ENCODE assay signal across 8 cellular contexts in genomic region chr3:8769088-8769822, GRCh38. TPM values are rescaled to one million over a fixed set of nuclear protein-coding genes. Genes with fewer than 3 reads are reported as not detected.
DNase-seq lines count a peak whose midpoint lies in the region; ATAC-seq lines count a peak whose summit lies in the region.

TSS of gene OXTR (minus strand) at chr3:8769613. CDS start at chr3:8768187, 1,426 bp downstream.

- peak within 1 kb of the TSS; percentile 87 for H3K56ac ChIP-seq in mesendoderm (ENCODE audit: low read length)

- H3K79me2 ChIP-seq in mesendoderm (ENCODE audit: control insufficient read depth, insufficient read depth, low read length): no peaks in the 10 kb centered on the region

- peaks cover 23 to 35% of the 10 kb centered on the region in 2 donors for H3K27me3 Mint-ChIP-seq in effector memory CD8-positive, alpha-beta T cell

- H3K36me3 Mint-ChIP-seq in effector memory CD8-positive, alpha-beta T cell (ENCODE audit: insufficient read depth): no peaks in the 10 kb centered on the region

- no peak within 1 kb of the TSS for H3K27ac ChIP-seq in mesendoderm (ENCODE audit: low read depth, low read length)

- ATAC-seq in GM18502 (IDR thresholded peaks at IDR 0.05; ENCODE audit: poor library complexity, unreplicated experiment) (peak; percentile 80), HG02884 (IDR thresholded peaks at IDR 0.05; ENCODE audit: unreplicated experiment) (peak; percentile 73)
- peak; percentile 69 for ATAC-seq in effector memory CD8-positive, alpha-beta T cell (replicated peaks)

- H3K4me3 Mint-ChIP-seq in effector memory CD8-positive, alpha-beta T cell: peak within 1 kb of the TSS; percentile 45 to 56

- peak within 1 kb of the TSS; percentile 93 for H3K4me2 ChIP-seq in mesendoderm (ENCODE audit: low read length)

- peak; percentile 69 for DNase-seq in ACHN
- peak; percentile 50 for DNase-seq in NCI-H2029 treated with DMSO at 0.1 percent for 48 hours (lab: John Stamatoyannopoulos, UW)
- peak; percentile 13 to 16 for DNase-seq in activated CD4-positive, alpha-beta T cell treated with anti-CD3 and anti-CD28 coated beads, Interleukin-2, amount 50 U/mL, for 4 hours
- peak; percentile 4 to 26 (median 15) for DNase-seq in effector memory CD8-positive, alpha-beta T cell
- peak; percentile 87 for DNase-seq in mesendoderm
- DNase-seq in stimulated activated CD8-positive, alpha-beta memory T cell treated with anti-CD3 and anti-CD28 coated beads, Interleukin-2, amount 100 ng/mL, for 48 hours (ENCODE audit: low read depth in 2 of 2): peak; percentile 38 to 55

- peaks cover 9 to 11% of the 10 kb centered on the region in 2 donors for H3K4me1 Mint-ChIP-seq in effector memory CD8-positive, alpha-beta T cell (ENCODE audit: low read depth in 2 of 2)

- in situ Hi-C loops in ACHN (cut with HindIII; ENCODE audit: low pct_ligation_motif_present, low pct_unique_long_range_greater_than_20kb, low sequenced_read_pairs): no loop called here

- H3K4me1 ChIP-seq in mesendoderm (ENCODE audit: control insufficient read depth, low read depth, low read length): peaks cover 10% of the 10 kb centered on the region

- H2BK5ac ChIP-seq in mesendoderm (ENCODE audit: low read length): peak within 1 kb of the TSS; percentile 70

- H3K9me3 Mint-ChIP-seq in effector memory CD8-positive, alpha-beta T cell: no peaks in the 10 kb centered on the region

- H2BK120ac ChIP-seq in mesendoderm (ENCODE audit: low read depth, low read length): no peak within 1 kb of the TSS

- no peak within 1 kb of the TSS for H3K27ac Mint-ChIP-seq in effector memory CD8-positive, alpha-beta T cell

- no peak within 1 kb of the TSS for H3K23ac ChIP-seq in mesendoderm (ENCODE audit: low read length)

- H3K18ac ChIP-seq in mesendoderm (ENCODE audit: low read length): peak within 1 kb of the TSS; percentile 10

- H4K8ac ChIP-seq in mesendoderm (ENCODE audit: low read depth, low read length): peak within 1 kb of the TSS; percentile 30

- no peak within 1 kb of the TSS for H3K4ac ChIP-seq in mesendoderm (ENCODE audit: low read depth, low read length)

- H3K36me3 ChIP-seq in mesendoderm (ENCODE audit: control insufficient read depth, insufficient read depth, low read length): no peaks in the 10 kb centered on the region

- WGBS in mesendoderm (ENCODE audit: extremely low coverage, insufficient coverage, low lambda C conversion rate): no CpG with 5 or more reads among the region's 53 CpGs

- peak within 1 kb of the TSS; percentile 15 for H3K4me3 ChIP-seq in mesendoderm (ENCODE audit: low read length)

- peak within 1 kb of the TSS; percentile 89 for H4K5ac ChIP-seq in mesendoderm (ENCODE audit: low read length)

- H3K79me1 ChIP-seq in mesendoderm (ENCODE audit: low read length): no peaks in the 10 kb centered on the region

- no peak within 1 kb of the TSS for H2BK15ac ChIP-seq in mesendoderm (replicated peaks; ENCODE audit: low read depth)

- H3K9ac ChIP-seq in mesendoderm (ENCODE audit: low read length): peak within 1 kb of the TSS; percentile 63

- H3K27me3 ChIP-seq in mesendoderm (ENCODE audit: insufficient read depth, low read length, poor library complexity): peaks cover 10% of the 10 kb centered on the region

- H2AK5ac ChIP-seq in mesendoderm (ENCODE audit: low read length): peak within 1 kb of the TSS; percentile 35

RNA-seq across cellular contexts. Expression of gene OXTR, which starts in this region (rescaled TPM):
- 1.2 TPM for polyA plus RNA-seq in mesendoderm (2013, experiment 1 of 2)
- 1.3 TPM for polyA plus RNA-seq in mesendoderm (2013, experiment 2 of 2)

Comparison
In these comparisons a context has a peak if more than half of its experiments do, and no peak if none do; other contexts are left out.
1. DNase-seq: peak in every context shown above with its lines; median percentile 87 in mesendoderm; 69 in ACHN; 50 in NCI-H2029 treated with DMSO at 0.1 percent for 48 hours; 46 in stimulated activated CD8-positive, alpha-beta memory T cell treated with anti-CD3 and anti-CD28 coated beads, Interleukin-2, amount 100 ng/mL, for 48 hours; 15 in effector memory CD8-positive, alpha-beta T cell; 14 in activated CD4-positive, alpha-beta T cell treated with anti-CD3 and anti-CD28 coated beads, Interleukin-2, amount 50 U/mL, for 4 hours.